In the genomic region with DNA sequence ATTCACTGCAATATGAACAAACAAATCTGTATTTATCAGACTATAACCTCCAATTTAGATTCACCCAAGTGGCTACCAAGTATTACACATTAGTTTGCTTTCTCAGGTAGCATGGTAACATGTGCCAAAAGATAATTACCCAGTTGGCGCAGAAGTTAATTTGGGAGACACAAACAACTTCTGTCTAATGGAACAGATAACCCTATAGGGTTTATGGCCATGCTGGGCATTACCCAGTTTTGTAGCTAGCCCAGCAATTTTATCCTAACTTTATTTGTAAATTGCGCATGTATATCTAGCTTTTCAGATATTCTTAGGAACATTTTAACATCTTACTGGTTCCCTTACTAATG, we compare ENCODE assay signal across 1 cellular context.
TF ChIP-seq lines count a peak whose summit lies in the region.

No MANE protein-coding gene starts in this region.

TF ChIP-seq in endothelial cell of umbilical vein, 7 proteins besides CTCF, POLR2A, EP300 and RAD21:
- TF ChIP-seq EZH2 (IDR thresholded peaks at IDR 0.05; ENCODE audit: borderline replicate concordance, low read depth, low read length, severe bottlenecking) (no peak), FOS (IDR thresholded peaks at IDR 0.05; ENCODE audit: borderline replicate concordance, insufficient read depth, low read length) (no peak), GATA2 (IDR thresholded peaks at IDR 0.05; ENCODE audit: insufficient read depth, insufficient read length, low read depth, low read length) (no peak), MYC (IDR thresholded peaks at IDR 0.05; ENCODE audit: low read depth, low read length) (no peak), POLR2AphosphoS5 (IDR thresholded peaks at IDR 0.05; ENCODE audit: insufficient read depth, low read depth, low read length) (no peak)
- TF ChIP-seq, protein P1, sequence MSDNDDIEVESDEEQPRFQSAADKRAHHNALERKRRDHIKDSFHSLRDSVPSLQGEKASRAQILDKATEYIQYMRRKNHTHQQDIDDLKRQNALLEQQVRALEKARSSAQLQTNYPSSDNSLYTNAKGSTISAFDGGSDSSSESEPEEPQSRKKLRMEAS (IDR thresholded peaks at IDR 0.05; ENCODE audit: insufficient read depth, insufficient read length), result no peak
